8 cellular contexts compared by ENCODE assay signal in the genomic region with DNA sequence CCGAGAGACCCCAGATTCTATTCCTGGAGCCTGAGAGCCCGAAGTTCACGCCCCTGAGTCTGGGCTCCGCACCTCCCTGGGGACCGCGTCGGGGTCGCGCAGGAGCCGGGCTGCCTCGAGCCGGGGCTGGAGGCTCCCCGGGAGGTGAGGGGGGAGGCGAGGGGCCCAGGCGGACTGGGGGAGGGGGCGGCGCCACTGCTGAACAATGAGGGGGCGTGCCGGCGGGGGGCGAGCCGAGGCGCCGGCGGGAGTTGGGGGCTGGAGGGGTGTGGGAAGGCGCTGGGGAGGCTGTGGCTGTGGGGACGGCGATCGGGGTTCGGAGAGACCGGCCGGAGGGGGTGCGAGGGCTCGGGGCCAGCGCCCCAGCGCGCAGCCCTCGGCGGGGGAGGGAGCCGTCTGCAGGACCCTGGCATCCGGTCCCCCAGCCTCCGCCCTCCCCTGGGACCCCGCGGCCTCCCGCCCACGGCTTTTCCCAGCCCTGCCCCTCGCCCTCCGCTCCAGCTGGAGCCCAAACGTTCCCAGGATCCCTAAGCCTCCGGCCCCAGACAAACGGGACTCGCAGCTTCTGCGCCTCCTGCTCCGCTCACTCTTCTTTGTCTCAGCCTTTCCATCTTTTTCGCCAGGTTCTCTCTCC. TPM values are rescaled to one million over a fixed set of nuclear protein-coding genes. Genes with fewer than 3 reads are reported as not detected.
DNase-seq lines count a peak whose midpoint lies in the region; ATAC-seq, FAIRE-seq and TF ChIP-seq lines count a peak whose summit lies in the region.

No MANE protein-coding gene starts in this region.

- CTCF ChIA-PET in K562 (lab: Yijun Ruan, JAX; ENCODE audit: low intra/inter-chr PET ratio) = interaction anchor here (0.6 to 3.7 kb wide), 4 partner anchors 15 to 303 kb away, joined by 3 to 74 read pairs (median 4); no protein-coding TSS in a partner anchor

- no peaks in the 10 kb centered on the region for H3K9me3 Mint-ChIP-seq in stimulated activated effector memory CD8-positive, alpha-beta T cell treated with anti-CD3 and anti-CD28 coated beads, Interleukin-12 subunit alpha, Interleukin-12 subunit beta, amount 100 ng/mL, for 72 hours

- H3K27ac ChIP-seq in K562 (ENCODE audit: extremely low read depth, low read depth, low read length) (peak overlapping the region; percentile 84), iPS-20b (ENCODE audit: low read length) (peak overlapping the region; percentile 80)

- DNase-seq in DMS153 treated with DMSO at 0.1 percent for 48 hours (lab: John Stamatoyannopoulos, UW; ENCODE audit: unreplicated experiment) = peak; percentile 14
- DNase-seq in DMS153 (lab: John Stamatoyannopoulos, UW) = no peak
- peak; percentile 73 for DNase-seq in NCI-H748 (lab: John Stamatoyannopoulos, UW; ENCODE audit: unreplicated experiment)
- DNase-seq in K562 (ENCODE audit: extremely low read depth in 1 of 4, low spot score in 3 of 4) = peak; percentile 39 to 70 (median 58)
- DNase-seq in stimulated activated effector memory CD8-positive, alpha-beta T cell treated with anti-CD3 and anti-CD28 coated beads, Interleukin-12 subunit alpha, Interleukin-12 subunit beta, amount 100 ng/mL, for 72 hours (ENCODE audit: low spot score in 2 of 2) = peak in 1 of 2 donors; percentile 71
- DNase-seq in GOT3 (lab: John Stamatoyannopoulos, UW) = no peak

- BruUV-seq in K562 (replicated peaks; lab: Mats Ljungman, UMichigan) = no TSS peak

- H3K36me3 ChIP-seq in K562 (ENCODE audit: control insufficient read depth, insufficient read depth, low read length) (peaks cover 20% of the 10 kb centered on the region; the same call in 2 of the 3 replicates), iPS-20b (ENCODE audit: insufficient read depth, low read depth, low read length) (peaks cover 31% of the 10 kb centered on the region)

- peaks cover under 1% of the 10 kb centered on the region; the same call in 1 of the 2 replicates for H4K20me1 ChIP-seq in K562 (replicated peaks; ENCODE audit: control insufficient read depth, insufficient read depth, low read length)

- H3K27me3 ChIP-seq in K562 (ENCODE audit: control insufficient read depth in 2 of 2, insufficient read depth in 2 of 2, low read length in 2 of 2) = no peaks in the 10 kb centered on the region
- H3K27me3 ChIP-seq in iPS-20b (ENCODE audit: insufficient read depth, low read length) = no peaks in the 10 kb centered on the region

- TF ChIP-seq RAD21 in K562 (CRISPR knock-in tag; conservative IDR thresholded peaks at IDR 0.05 in 1 of 2, IDR thresholded peaks at IDR 0.05 in 1 of 2) = no peak

- H2AFZ ChIP-seq in K562 (ENCODE audit: low read depth, low read length) = peak overlapping the region; percentile 78

- peak overlapping the region; percentile 100 for H3K27ac Mint-ChIP-seq in stimulated activated effector memory CD8-positive, alpha-beta T cell treated with anti-CD3 and anti-CD28 coated beads, Interleukin-12 subunit alpha, Interleukin-12 subunit beta, amount 100 ng/mL, for 72 hours

- H3K9me1 ChIP-seq in K562 (ENCODE audit: control insufficient read depth, insufficient read depth, low read length) = no peaks in the 10 kb centered on the region

- no peak for FAIRE-seq in K562 (lab: Jason Lieb, UNC)

- 12% methylated on average over 20 of the region's 55 CpGs for WGBS in K562 (ENCODE audit: insufficient coverage, low coverage, missing lambda C conversion rate)

- peaks cover 45% of the 10 kb centered on the region for H3K79me2 ChIP-seq in K562 (ENCODE audit: control insufficient read depth, insufficient read depth, low read length)

- in situ Hi-C loops in K562 (cut with MboI) = no loop called here

- no peak for ATAC-seq in K562
- no peak for ATAC-seq in stimulated activated effector memory CD8-positive, alpha-beta T cell treated with anti-CD3 and anti-CD28 coated beads, Interleukin-12 subunit alpha, Interleukin-12 subunit beta, amount 100 ng/mL, for 72 hours
- ATAC-seq in HG03196 (IDR thresholded peaks at IDR 0.05; ENCODE audit: unreplicated experiment) = no peak

- TF ChIP-seq EP300 in K562 (IDR thresholded peaks at IDR 0.05; ENCODE audit: low read length) = no peak

- peak overlapping the region; percentile 71 for H3K4me3 ChIP-seq in K562
- H3K4me3 ChIP-seq in iPS-20b (ENCODE audit: low read length) = peak overlapping the region; percentile 93

- TF ChIP-seq CTCF in K562 (IDR thresholded peaks at IDR 0.05 in 2 of 3, conservative IDR thresholded peaks at IDR 0.05 in 1 of 3; ENCODE audit: insufficient read depth in 2 of 3, low read depth in 1 of 3, low read length in 3 of 3) = no peak

- peak overlapping the region; percentile 77 for H3K4me2 ChIP-seq in K562 (ENCODE audit: insufficient read depth, low read length)

- peaks cover 31 to 71% of the 10 kb centered on the region in 2 experiments for H3K4me1 ChIP-seq in K562 (replicated peaks in 1 of 2; ENCODE audit: control insufficient read depth in 2 of 2, insufficient read depth in 2 of 2, low read length in 2 of 2)
- peaks cover 21% of the 10 kb centered on the region for H3K4me1 ChIP-seq in iPS-20b (ENCODE audit: insufficient read depth, low read length)

- H3K4me3 Mint-ChIP-seq in stimulated activated effector memory CD8-positive, alpha-beta T cell treated with anti-CD3 and anti-CD28 coated beads, Interleukin-12 subunit alpha, Interleukin-12 subunit beta, amount 100 ng/mL, for 72 hours = peak overlapping the region; percentile 97

- H3K36me3 Mint-ChIP-seq in stimulated activated effector memory CD8-positive, alpha-beta T cell treated with anti-CD3 and anti-CD28 coated beads, Interleukin-12 subunit alpha, Interleukin-12 subunit beta, amount 100 ng/mL, for 72 hours = peaks cover 72% of the 10 kb centered on the region

- intact Hi-C loops in K562 (cut with micrococcal nuclease) = loop anchor here (5.0 kb wide), 2 partner anchors 186 to 291 kb away; no protein-coding TSS in a partner anchor

- H3K9me3 ChIP-seq in K562 (replicated peaks; ENCODE audit: control insufficient read depth, insufficient read depth, low read depth, low read length) = no peaks in the 10 kb centered on the region
- no peaks in the 10 kb centered on the region for H3K9me3 ChIP-seq in iPS-20b (ENCODE audit: insufficient read depth, low read depth, low read length)

- no peak for TF ChIP-seq POLR2A in K562 (conservative IDR thresholded peaks at IDR 0.05)

- POLR2A ChIA-PET in K562 (lab: Yijun Ruan, JAX) = interaction anchor here (1.1 to 1.7 kb wide), 5 partner anchors 10 to 71 kb away, joined by 3 to 15 read pairs (median 5); a partner anchor contains a TSS

- peaks cover 52% of the 10 kb centered on the region for H3K4me1 Mint-ChIP-seq in stimulated activated effector memory CD8-positive, alpha-beta T cell treated with anti-CD3 and anti-CD28 coated beads, Interleukin-12 subunit alpha, Interleukin-12 subunit beta, amount 100 ng/mL, for 72 hours

- peak overlapping the region; percentile 86 to 97 for H3K9ac ChIP-seq in K562 (ENCODE audit: insufficient read depth in 1 of 2, low read depth in 2 of 2, low read length in 2 of 2)
- H3K9ac ChIP-seq in iPS-20b (ENCODE audit: low read depth, low read length) = peak overlapping the region; percentile 99

RNA-seq across cellular contexts. Expression of a gene that starts 0.9 kb away (rescaled TPM):
- total RNA-seq in K562 (2011; cell fraction: chromatin; rRNA removed; ENCODE audit: low replicate concordance) = 36.8 and 97.0 TPM in 2 replicates
- 44.7 and 54.0 TPM in 2 replicates for total RNA-seq in K562 (2011; cell fraction: nucleolus; rRNA removed)
- 35.4 and 61.8 TPM in 2 replicates for total RNA-seq in K562 (2011; cell fraction: nucleoplasm; rRNA removed)
- total RNA-seq in K562 (2014; rRNA removed) (9.8 and 17.1 TPM in 2 replicates), K562 (2014; rRNA removed; fragmentation: Illumina TruSeq; extraction: Trizol) (5.9 and 6.8 TPM in 2 replicates), K562 (2015; rRNA removed; fragmentation: Illumina TruSeq; extraction: Trizol) (8.1 and 11.4 TPM in 2 replicates), K562 (2021) (41.1 and 45.7 TPM in 2 replicates)
- polyA plus RNA-seq in K562 (2011; rRNA removed) (5.4 and 8.5 TPM in 2 replicates), K562 (2014; fragmentation: Illumina TruSeq; extraction: Trizol) (18.6 and 27.7 TPM in 2 replicates), K562 (2014; fragmentation: Nextera tagmentation; extraction: Ambion mirVana) (1 to 10 TPM in 1 of 2 experiments, under 1 TPM in 1; 0.98 to 3.0 TPM), K562 (2014; rRNA removed) (14.9 and 18.0 TPM in 2 replicates)
- 4.2 and 6.3 TPM in 2 replicates for polyA plus RNA-seq in K562 (2011; cell fraction: cytosol; rRNA removed)
- polyA plus RNA-seq in K562 (2011; cell fraction: nucleus; rRNA removed) = 32.9 and 103 TPM in 2 replicates
- 22.1 and 34.0 TPM in 2 replicates for polyA plus RNA-seq in K562 (2012)
- 2.7 TPM in 2 replicates for polyA minus RNA-seq in K562 (2011; rRNA and poly(A)+ RNA removed)
- 15.3 and 25.7 TPM in 2 replicates for polyA minus RNA-seq in K562 (2011; cell fraction: cytosol; rRNA and poly(A)+ RNA removed)
- polyA minus RNA-seq in K562 (2011; cell fraction: nucleus; rRNA and poly(A)+ RNA removed) = 14.0 and 19.9 TPM in 2 replicates

RNA-seq across cellular contexts. Expression of a gene that starts 6.7 kb away (rescaled TPM):
- 9.5 and 19.1 TPM in 2 replicates for total RNA-seq in K562 (2011; cell fraction: chromatin; rRNA removed; ENCODE audit: low replicate concordance)
- total RNA-seq in K562 (2011; cell fraction: nucleolus; rRNA removed) = 17.8 and 18.8 TPM in 2 replicates
- total RNA-seq in K562 (2011; cell fraction: nucleoplasm; rRNA removed) = 15.0 and 15.3 TPM in 2 replicates
- total RNA-seq in K562 (2014; rRNA removed) (3.5 and 7.1 TPM in 2 replicates), K562 (2014; rRNA removed; fragmentation: Illumina TruSeq; extraction: Trizol) (1.8 and 2.8 TPM in 2 replicates), K562 (2015; rRNA removed; fragmentation: Illumina TruSeq; extraction: Trizol) (3.7 and 3.8 TPM in 2 replicates), K562 (2021) (17.1 and 20.1 TPM in 2 replicates)
- polyA plus RNA-seq in K562 (2011; rRNA removed) (1.0 and 2.0 TPM in 2 replicates), K562 (2014; fragmentation: Illumina TruSeq; extraction: Trizol) (12.5 and 13.4 TPM in 2 replicates), K562 (2014; fragmentation: Nextera tagmentation; extraction: Ambion mirVana) (1 to 10 TPM; 1.3 to 1.5 TPM), K562 (2014; rRNA removed) (9.2 and 9.5 TPM in 2 replicates)
- 1.8 and 3.0 TPM in 2 replicates for polyA plus RNA-seq in K562 (2011; cell fraction: cytosol; rRNA removed)
- polyA plus RNA-seq in K562 (2011; cell fraction: nucleus; rRNA removed) = 12.7 and 20.7 TPM in 2 replicates
- polyA plus RNA-seq in K562 (2012) = 14.4 and 28.7 TPM in 2 replicates
- polyA minus RNA-seq in K562 (2011; rRNA and poly(A)+ RNA removed) = 0.63 and 0.66 TPM in 2 replicates
- 6.1 and 7.0 TPM in 2 replicates for polyA minus RNA-seq in K562 (2011; cell fraction: cytosol; rRNA and poly(A)+ RNA removed)
- polyA minus RNA-seq in K562 (2011; cell fraction: nucleus; rRNA and poly(A)+ RNA removed) = 11.0 and 12.8 TPM in 2 replicates

RNA-seq across cellular contexts. Expression of a gene that starts 22.2 kb away (rescaled TPM):
- total RNA-seq in K562 (2011; cell fraction: chromatin; rRNA removed; ENCODE audit: low replicate concordance) = 7.8 and 14.7 TPM in 2 replicates
- total RNA-seq in K562 (2011; cell fraction: nucleolus; rRNA removed) = 12.0 and 12.7 TPM in 2 replicates
- total RNA-seq in K562 (2011; cell fraction: nucleoplasm; rRNA removed) = 13.0 and 17.4 TPM in 2 replicates
- total RNA-seq in K562 (2014; rRNA removed) (16.0 and 22.6 TPM in 2 replicates), K562 (2014; rRNA removed; fragmentation: Illumina TruSeq; extraction: Trizol) (7.0 and 7.2 TPM in 2 replicates), K562 (2015; rRNA removed; fragmentation: Illumina TruSeq; extraction: Trizol) (11.2 and 11.7 TPM in 2 replicates), K562 (2021) (17.3 and 18.0 TPM in 2 replicates)
- polyA plus RNA-seq in K562 (2011; rRNA removed) (11.7 and 12.4 TPM in 2 replicates), K562 (2014; fragmentation: Illumina TruSeq; extraction: Trizol) (18.0 and 19.2 TPM in 2 replicates), K562 (2014; fragmentation: Nextera tagmentation; extraction: Ambion mirVana) (1 to 10 TPM; 1.8 to 2.8 TPM), K562 (2014; rRNA removed) (15.1 and 22.5 TPM in 2 replicates)
- 18.4 and 30.0 TPM in 2 replicates for polyA plus RNA-seq in K562 (2011; cell fraction: cytosol; rRNA removed)
- polyA plus RNA-seq in K562 (2011; cell fraction: nucleus; rRNA removed) = 5.3 and 8.7 TPM in 2 replicates
- polyA plus RNA-seq in K562 (2012) = 14.0 and 19.0 TPM in 2 replicates
- polyA minus RNA-seq in K562 (2011; rRNA and poly(A)+ RNA removed) = 6.4 and 10.6 TPM in 2 replicates
- 5.9 and 9.0 TPM in 2 replicates for polyA minus RNA-seq in K562 (2011; cell fraction: cytosol; rRNA and poly(A)+ RNA removed)
- 15.9 and 16.3 TPM in 2 replicates for polyA minus RNA-seq in K562 (2011; cell fraction: nucleus; rRNA and poly(A)+ RNA removed)

RNA-seq across cellular contexts. Expression of a gene that starts 22.4 kb away (rescaled TPM):
- total RNA-seq in K562 (2011; cell fraction: chromatin; rRNA removed; ENCODE audit: low replicate concordance) = 222 and 453 TPM in 2 replicates
- 784 and 1,002 TPM in 2 replicates for total RNA-seq in K562 (2011; cell fraction: nucleolus; rRNA removed)
- 878 and 1,583 TPM in 2 replicates for total RNA-seq in K562 (2011; cell fraction: nucleoplasm; rRNA removed)
- 2,011 and 2,125 TPM in 2 replicates for total RNA-seq in K562 (2014; rRNA removed)
- 82.6 and 146 TPM in 2 replicates for total RNA-seq in K562 (2014; rRNA removed; fragmentation: Illumina TruSeq; extraction: Trizol)
- 114 and 137 TPM in 2 replicates for total RNA-seq in K562 (2015; rRNA removed; fragmentation: Illumina TruSeq; extraction: Trizol)
- total RNA-seq in K562 (2021) = 3,072 and 3,267 TPM in 2 replicates
- polyA plus RNA-seq in K562 (2011; rRNA removed) = 1,618 and 2,255 TPM in 2 replicates
- polyA plus RNA-seq in K562 (2011; cell fraction: cytosol; rRNA removed) = 6,767 and 7,935 TPM in 2 replicates
- 1,399 and 1,697 TPM in 2 replicates for polyA plus RNA-seq in K562 (2011; cell fraction: nucleus; rRNA removed)
- 3,974 and 4,107 TPM in 2 replicates for polyA plus RNA-seq in K562 (2012)
- polyA plus RNA-seq in K562 (2014; fragmentation: Illumina TruSeq; extraction: Trizol) = 2,204 and 2,973 TPM in 2 replicates
- 1,000 to 10,000 TPM; 2,545 to 3,175 TPM for polyA plus RNA-seq in K562 (2014; fragmentation: Nextera tagmentation; extraction: Ambion mirVana)
- polyA plus RNA-seq in K562 (2014; rRNA removed) = 3,400 and 3,671 TPM in 2 replicates
- 1,356 and 1,489 TPM in 2 replicates for polyA minus RNA-seq in K562 (2011; rRNA and poly(A)+ RNA removed)
- polyA minus RNA-seq in K562 (2011; cell fraction: cytosol; rRNA and poly(A)+ RNA removed) = 1,901 and 2,445 TPM in 2 replicates
- polyA minus RNA-seq in K562 (2011; cell fraction: nucleus; rRNA and poly(A)+ RNA removed) = 274 and 520 TPM in 2 replicates

RNA-seq across cellular contexts. Expression of a gene that starts 22.5 kb away (rescaled TPM):
- 59.0 and 87.9 TPM in 2 replicates for total RNA-seq in K562 (2011; cell fraction: chromatin; rRNA removed; ENCODE audit: low replicate concordance)
- total RNA-seq in K562 (2011; cell fraction: nucleolus; rRNA removed) = 51.6 and 65.2 TPM in 2 replicates
- total RNA-seq in K562 (2011; cell fraction: nucleoplasm; rRNA removed) = 40.5 and 40.8 TPM in 2 replicates
- total RNA-seq in K562 (2014; rRNA removed) (41.2 and 50.5 TPM in 2 replicates), K562 (2014; rRNA removed; fragmentation: Illumina TruSeq; extraction: Trizol) (22.6 and 23.2 TPM in 2 replicates), K562 (2015; rRNA removed; fragmentation: Illumina TruSeq; extraction: Trizol) (37.0 and 39.8 TPM in 2 replicates), K562 (2021) (30.7 and 33.8 TPM in 2 replicates)
- polyA plus RNA-seq in K562 (2011; rRNA removed) (30.1 and 31.6 TPM in 2 replicates), K562 (2014; fragmentation: Illumina TruSeq; extraction: Trizol) (41.1 and 45.0 TPM in 2 replicates), K562 (2014; fragmentation: Nextera tagmentation; extraction: Ambion mirVana) (1 to 10 TPM; 1.5 to 1.7 TPM), K562 (2014; rRNA removed) (32.4 and 43.5 TPM in 2 replicates)
- 31.4 and 56.3 TPM in 2 replicates for polyA plus RNA-seq in K562 (2011; cell fraction: cytosol; rRNA removed)
- 65.9 and 73.6 TPM in 2 replicates for polyA plus RNA-seq in K562 (2011; cell fraction: nucleus; rRNA removed)
- polyA plus RNA-seq in K562 (2012) = 37.5 and 43.8 TPM in 2 replicates
- 38.6 and 43.3 TPM in 2 replicates for polyA minus RNA-seq in K562 (2011; rRNA and poly(A)+ RNA removed)
- 21.1 and 21.3 TPM in 2 replicates for polyA minus RNA-seq in K562 (2011; cell fraction: cytosol; rRNA and poly(A)+ RNA removed)
- polyA minus RNA-seq in K562 (2011; cell fraction: nucleus; rRNA and poly(A)+ RNA removed) = 33.7 and 58.5 TPM in 2 replicates

Comparison
In these comparisons a context has a peak if more than half of its experiments do, and no peak if none do; other contexts are left out.
1. DNase-seq: peak in DMS153 treated with DMSO at 0.1 percent for 48 hours (single experiment), NCI-H748 (single experiment) and K562 (4 of 4); none in DMS153 (single experiment) and GOT3 (single experiment).